In the genomic region with DNA sequence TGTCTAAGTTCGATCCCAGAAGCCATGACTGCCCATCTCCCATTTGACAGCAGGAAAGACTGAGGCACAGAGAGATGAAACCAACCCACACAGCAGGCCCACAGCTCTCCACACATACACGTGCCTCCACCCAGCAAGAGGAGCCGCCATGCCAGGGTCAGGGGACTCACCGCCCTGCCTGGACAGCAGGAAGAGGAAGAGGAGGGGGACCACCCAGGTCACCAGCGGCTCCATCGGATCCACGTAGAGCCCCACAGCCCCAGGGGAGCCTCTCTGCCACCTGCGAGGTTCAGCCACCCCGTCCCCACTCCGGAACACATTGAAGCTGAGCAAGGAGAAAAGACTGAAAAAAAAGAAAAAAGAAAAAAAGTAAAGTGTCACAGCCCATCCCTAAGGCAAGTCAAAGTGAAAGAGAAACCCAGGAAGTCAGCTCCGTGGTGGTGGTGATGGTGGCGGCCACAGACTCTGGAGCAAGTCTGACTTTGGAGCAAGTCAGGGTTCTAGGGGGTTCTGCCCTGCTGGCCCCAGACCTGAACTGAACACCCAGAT, we compare ENCODE assay signal across 9 cellular contexts. TPM values are rescaled to one million over a fixed set of nuclear protein-coding genes. Genes with fewer than 3 reads are reported as not detected.
DNase-seq lines count a peak whose midpoint lies in the region; ATAC-seq and TF ChIP-seq lines count a peak whose summit lies in the region.
"Had no signal": no experiment of that assay in that cellular context is flagged by ENCODE, and none has a peak within 500 bp of the region (broad histone marks: within the 10 kb centered on the region; RNA-seq: fewer than 3 reads in every experiment).

A gene (minus strand): TSS at position 345 of the 549 bp plus-strand sequence. CDS start 111 bp downstream, at position 234.

- DNase-seq in CD4-positive, alpha-beta T cell: peak; percentile 35 to 56 (median 44)
- DNase-seq in neuronal stem cell (ENCODE audit: low spot score) (no peak), foreskin melanocyte (no peak)

- peak within 1 kb of the TSS; percentile 91 for H3K4me3 Mint-ChIP-seq in CD4-positive, alpha-beta T cell
- peak within 1 kb of the TSS; percentile 92 for H3K4me3 Mint-ChIP-seq in activated naive CD8-positive, alpha-beta T cell

- H3K4me3 ChIP-seq in OCI-LY3 (ENCODE audit: low read length) (peak within 1 kb of the TSS; percentile 75), neuronal stem cell (ENCODE audit: low read length in 2 of 2) (no peak within 1 kb of the TSS)
- H3K4me3 ChIP-seq: body of pancreas had no signal

- TF ChIP-seq CTCF in CD4-positive, alpha-beta T cell (IDR thresholded peaks at IDR 0.05): no peak
- TF ChIP-seq CTCF in OCI-LY3 (IDR thresholded peaks at IDR 0.05; ENCODE audit: low read depth, low read length): no peak

- peak within 1 kb of the TSS; percentile 82 for H3K27ac ChIP-seq in CD4-positive, alpha-beta T cell (ENCODE audit: low read depth, low read length)
- H3K27ac ChIP-seq in OCI-LY3 (ENCODE audit: low read length) (peak within 1 kb of the TSS; percentile 40), neuronal stem cell (replicated peaks; ENCODE audit: low read length) (no peak within 1 kb of the TSS)

- H3K18ac ChIP-seq in neuronal stem cell (ENCODE audit: low read length): no peak within 1 kb of the TSS

- no peak within 1 kb of the TSS for H4K91ac ChIP-seq in neuronal stem cell (ENCODE audit: low read depth, low read length, poor library complexity)

- no peaks in the 10 kb centered on the region for H3K27me3 Mint-ChIP-seq in CD4-positive, alpha-beta T cell
- H3K27me3 Mint-ChIP-seq in activated naive CD8-positive, alpha-beta T cell: no peaks in the 10 kb centered on the region

- H4K8ac ChIP-seq in neuronal stem cell (ENCODE audit: low read depth, low read length): no peak within 1 kb of the TSS

- H3K27me3 ChIP-seq in CD4-positive, alpha-beta T cell (ENCODE audit: control insufficient read depth, insufficient read depth, low read length): no peaks in the 10 kb centered on the region
- H3K27me3 ChIP-seq in OCI-LY3 (ENCODE audit: low read depth, low read length) (no peaks in the 10 kb centered on the region), neuronal stem cell (ENCODE audit: control insufficient read depth in 3 of 3, insufficient read depth in 3 of 3, low read depth in 1 of 3, low read length in 3 of 3) (peaks cover 0 to 3% (median 0%) of the 10 kb centered on the region in 3 experiments)
- H3K27me3 ChIP-seq: body of pancreas had no signal

- intact Hi-C loops in CD4-positive, alpha-beta T cell (cut with DNase I, micrococcal nuclease): no loop called here

- H3K36me3 ChIP-seq in OCI-LY3 (replicated peaks; ENCODE audit: low read depth, low read length) (no peaks in the 10 kb centered on the region), neuronal stem cell (replicated peaks in 1 of 2; ENCODE audit: control insufficient read depth in 2 of 2, insufficient read depth in 2 of 2, low read length in 2 of 2) (no peaks in the 10 kb centered on the region)

- H3K27ac Mint-ChIP-seq in CD4-positive, alpha-beta T cell: peak within 1 kb of the TSS; percentile 98
- peak within 1 kb of the TSS; percentile 96 for H3K27ac Mint-ChIP-seq in activated naive CD8-positive, alpha-beta T cell

- H3K14ac ChIP-seq in neuronal stem cell (ENCODE audit: low read length): no peak within 1 kb of the TSS

- H3K4me1 ChIP-seq in OCI-LY3 (ENCODE audit: low read length): peaks cover 48% of the 10 kb centered on the region
- peaks cover 0 to 1% of the 10 kb centered on the region in 2 donors for H3K4me1 ChIP-seq in neuronal stem cell (ENCODE audit: control insufficient read depth in 2 of 2, insufficient read depth in 1 of 2, low read depth in 1 of 2, low read length in 2 of 2)
- H3K4me1 ChIP-seq: body of pancreas had no signal

- no peak within 1 kb of the TSS for H2BK5ac ChIP-seq in neuronal stem cell (ENCODE audit: low read length)

- no peaks in the 10 kb centered on the region for H3K79me2 ChIP-seq in OCI-LY3 (ENCODE audit: low read length)

- H3K79me1 ChIP-seq in neuronal stem cell (ENCODE audit: low read depth, low read length): peaks cover 2% of the 10 kb centered on the region

- no peak within 1 kb of the TSS for H2BK120ac ChIP-seq in neuronal stem cell (ENCODE audit: low read depth, low read length)

- H3K4me2 ChIP-seq in OCI-LY3 (ENCODE audit: low read length) (peak within 1 kb of the TSS; percentile 86), neuronal stem cell (ENCODE audit: insufficient read depth, low read length, poor library complexity, severe bottlenecking) (no peak within 1 kb of the TSS)

- H3K9me3 Mint-ChIP-seq in CD4-positive, alpha-beta T cell: no peaks in the 10 kb centered on the region
- no peaks in the 10 kb centered on the region for H3K9me3 Mint-ChIP-seq in activated naive CD8-positive, alpha-beta T cell (ENCODE audit: low read depth)

- CTCF ChIA-PET in CD4-positive, alpha-beta T cell (lab: Charles Lee): interaction anchor here (0.7 to 1.1 kb wide), 2 partner anchors 26 to 218 kb away, joined by 3 to 4 read pairs; no protein-coding TSS in a partner anchor

- no peak within 1 kb of the TSS for H3K23ac ChIP-seq in neuronal stem cell (ENCODE audit: low read depth, low read length, poor library complexity)

- peaks cover 33% of the 10 kb centered on the region for H3K36me3 Mint-ChIP-seq in CD4-positive, alpha-beta T cell (ENCODE audit: low read depth)
- peaks cover 7% of the 10 kb centered on the region for H3K36me3 Mint-ChIP-seq in activated naive CD8-positive, alpha-beta T cell

- peak within 1 kb of the TSS; percentile 74 for H2AFZ ChIP-seq in OCI-LY3 (ENCODE audit: low read depth, low read length)
- H2AFZ ChIP-seq in neuronal stem cell (ENCODE audit: low read length): peak within 1 kb of the TSS; percentile 6

- POLR2A ChIA-PET in CD4-positive, alpha-beta T cell (lab: Charles Lee): interaction anchor here (0.5 to 7.9 kb wide), 22 partner anchors 12 to 527 kb away, joined by 3 to 99 read pairs (median 5); a partner anchor contains a TSS

- H2BK15ac ChIP-seq in neuronal stem cell (ENCODE audit: low read length): no peak within 1 kb of the TSS

- H4K20me1 ChIP-seq in OCI-LY3 (ENCODE audit: insufficient read depth, low read length): no peaks in the 10 kb centered on the region

- H3K4me1 Mint-ChIP-seq in CD4-positive, alpha-beta T cell (ENCODE audit: low read depth): peaks cover 77% of the 10 kb centered on the region
- H3K4me1 Mint-ChIP-seq in activated naive CD8-positive, alpha-beta T cell (ENCODE audit: low read depth): peaks cover 65% of the 10 kb centered on the region

- H2AK5ac ChIP-seq in neuronal stem cell (ENCODE audit: low read depth, low read length): no peak within 1 kb of the TSS

- WGBS in neuronal stem cell (ENCODE audit: extremely low coverage in 2 of 2, insufficient read length in 2 of 2, insufficient replicate concordance in 1 of 2), 2 donors: no CpG with 5 or more reads among the region's 12 CpGs

- H3K9me3 ChIP-seq in CD4-positive, alpha-beta T cell (ENCODE audit: control insufficient read depth, low read length): no peaks in the 10 kb centered on the region
- H3K9me3 ChIP-seq in OCI-LY3 (ENCODE audit: insufficient read depth, low read length) (no peaks in the 10 kb centered on the region), neuronal stem cell (replicated peaks in 1 of 2; ENCODE audit: control insufficient read depth in 2 of 2, insufficient read depth in 1 of 2, low read depth in 1 of 2, low read length in 2 of 2) (peaks cover 0 to 3% of the 10 kb centered on the region in 2 donors)
- H3K9me3 ChIP-seq: body of pancreas had no signal

- no peak within 1 kb of the TSS for H2BK12ac ChIP-seq in neuronal stem cell (ENCODE audit: low read length)

- ATAC-seq in CD4-positive, alpha-beta T cell (ENCODE audit: poor library complexity): peak; percentile 50
- ATAC-seq in GM19328 (IDR thresholded peaks at IDR 0.05; ENCODE audit: unreplicated experiment) (no peak), GM21528 (IDR thresholded peaks at IDR 0.05; ENCODE audit: low FRiP score, unreplicated experiment) (no peak), HG03442 (IDR thresholded peaks at IDR 0.05; ENCODE audit: unreplicated experiment) (no peak)
- ATAC-seq: body of pancreas had no signal

- H3K4ac ChIP-seq in neuronal stem cell (ENCODE audit: low read length): no peak within 1 kb of the TSS

- peak within 1 kb of the TSS; percentile 70 for H3K9ac ChIP-seq in OCI-LY3 (ENCODE audit: low read length)
- no peak within 1 kb of the TSS for H3K9ac ChIP-seq in neuronal stem cell (ENCODE audit: low read depth, low read length, poor library complexity)

RNA-seq across cellular contexts. Expression of the gene that starts here (rescaled TPM):
- total RNA-seq in CD4-positive, alpha-beta T cell: 10 to 100 TPM; 20.5 to 22.5 TPM
- polyA plus RNA-seq in neuronal stem cell (2013, experiment 1 of 2): not detected
- polyA plus RNA-seq in neuronal stem cell (2013, experiment 2 of 2): not detected

Comparison
In these comparisons a context has a peak if more than half of its experiments do, and no peak if none do; other contexts are left out.
1. DNase-seq: peak in CD4-positive, alpha-beta T cell (10 of 10); none in neuronal stem cell (single experiment) and foreskin melanocyte (single experiment).